In the genomic region with DNA sequence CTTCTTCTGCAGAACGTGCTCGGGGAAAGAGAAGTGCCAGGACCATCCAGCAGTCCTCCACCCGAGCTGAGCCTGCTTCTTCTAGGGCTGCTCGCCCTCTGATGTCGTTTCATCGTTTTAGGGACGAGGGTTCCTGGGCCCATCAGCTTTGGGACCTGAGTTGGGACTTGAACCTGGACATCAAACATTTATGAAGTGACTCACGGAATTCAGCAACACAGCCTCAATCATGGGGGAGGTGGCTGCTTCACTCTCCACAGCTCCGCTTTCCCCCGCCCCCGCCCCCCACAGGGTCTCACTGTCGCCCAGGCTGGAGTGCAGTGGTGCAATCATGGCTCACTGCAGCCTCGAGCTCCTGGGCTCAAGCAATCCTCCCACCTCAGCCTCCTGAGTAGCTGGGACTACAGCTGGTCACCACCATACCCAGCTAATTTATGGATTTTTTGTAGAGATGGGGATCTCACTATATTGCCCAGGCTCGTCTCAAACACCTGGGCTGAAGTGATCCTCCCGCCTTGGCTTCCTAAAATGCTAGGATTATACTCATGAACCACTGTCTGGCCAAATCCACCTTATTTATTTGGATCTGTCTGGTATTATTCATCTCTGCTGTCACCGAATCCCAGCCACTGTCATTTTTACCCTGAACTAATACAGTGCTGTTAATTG, we compare ENCODE assay signal across 8 cellular contexts. TPM values are rescaled to one million over a fixed set of nuclear protein-coding genes. Genes with fewer than 3 reads are reported as not detected.
DNase-seq lines count a peak whose midpoint lies in the region; ATAC-seq lines count a peak whose summit lies in the region.

No MANE protein-coding gene starts in this region.

- peak overlapping the region; percentile 89 for H3K4me3 ChIP-seq in neuron (ENCODE audit: low read length)

- peaks cover 8% of the 10 kb centered on the region for H3K4me1 ChIP-seq in neuron (ENCODE audit: insufficient read depth, low read length)

- H3K27me3 ChIP-seq in neuron (ENCODE audit: insufficient read depth, low read length), result no peaks in the 10 kb centered on the region

- ATAC-seq in GM21367 (IDR thresholded peaks at IDR 0.05; ENCODE audit: unreplicated experiment), result no peak
- ATAC-seq in HG03520 (IDR thresholded peaks at IDR 0.05; ENCODE audit: unreplicated experiment), result no peak

- peak; percentile 19 for DNase-seq in stimulated activated CD4-positive, alpha-beta T cell treated with anti-CD3 and anti-CD28 coated beads, Interleukin-4, amount 100 ng/mL, for 24 hours
- no peak for DNase-seq in stimulated activated CD4-positive, alpha-beta T cell treated with anti-CD3 and anti-CD28 coated beads, Interleukin-1b, Interleukin-23, amount 100 ng/mL, for 48 hours
- DNase-seq in SK-N-DZ (ENCODE audit: low spot score), result peak; percentile 41
- no peak for DNase-seq in epithelial cell of prostate (ENCODE audit: low read depth, low spot score)
- DNase-seq in GM19238 (ENCODE audit: insufficient read length, low spot score), result no peak

- peaks cover 6% of the 10 kb centered on the region for H3K36me3 ChIP-seq in neuron (ENCODE audit: insufficient read depth, low read length)

- H3K27ac ChIP-seq in epithelial cell of prostate, result peak overlapping the region; percentile 91

- peak overlapping the region; percentile 50 for H2AFZ ChIP-seq in neuron (ENCODE audit: low read depth, low read length)

- peaks cover 3% of the 10 kb centered on the region for H3K9me3 ChIP-seq in neuron (ENCODE audit: low read length)

RNA-seq across cellular contexts. Expression of a gene that starts 0.7 kb away (rescaled TPM):
- 35.8 and 40.7 TPM in 2 replicates for polyA plus RNA-seq in SK-N-DZ (2014; cell fraction: cytosol; rRNA removed)
- 17.2 and 33.3 TPM in 2 replicates for polyA plus RNA-seq in SK-N-DZ (2014; cell fraction: nucleus; rRNA removed)

RNA-seq across cellular contexts. Expression of a gene that starts 16.0 kb away (rescaled TPM):
- 70.1 and 107 TPM in 2 replicates for polyA plus RNA-seq in SK-N-DZ (2014; cell fraction: cytosol; rRNA removed)
- polyA plus RNA-seq in SK-N-DZ (2014; cell fraction: nucleus; rRNA removed), result 79.2 and 96.6 TPM in 2 replicates

RNA-seq across cellular contexts. Expression of a gene that starts 30.9 kb away (rescaled TPM):
- 44.6 and 52.1 TPM in 2 replicates for polyA plus RNA-seq in SK-N-DZ (2014; cell fraction: cytosol; rRNA removed)
- polyA plus RNA-seq in SK-N-DZ (2014; cell fraction: nucleus; rRNA removed), result 413 and 419 TPM in 2 replicates

RNA-seq across cellular contexts. Expression of a gene that starts 32.8 kb away (rescaled TPM):
- 103 TPM in 2 replicates for polyA plus RNA-seq in SK-N-DZ (2014; cell fraction: cytosol; rRNA removed)
- polyA plus RNA-seq in SK-N-DZ (2014; cell fraction: nucleus; rRNA removed), result 264 and 306 TPM in 2 replicates

RNA-seq across cellular contexts. Expression of a gene that starts 47.5 kb away (rescaled TPM):
- polyA plus RNA-seq in SK-N-DZ (2014; cell fraction: cytosol; rRNA removed), result 6.2 and 8.3 TPM in 2 replicates
- polyA plus RNA-seq in SK-N-DZ (2014; cell fraction: nucleus; rRNA removed), result 2.9 and 6.4 TPM in 2 replicates

Comparison
In these comparisons a context has a peak if more than half of its experiments do, and no peak if none do; other contexts are left out.
1. DNase-seq: peak in stimulated activated CD4-positive, alpha-beta T cell treated with anti-CD3 and anti-CD28 coated beads, Interleukin-4, amount 100 ng/mL, for 24 hours (single experiment) and SK-N-DZ (single experiment); none in stimulated activated CD4-positive, alpha-beta T cell treated with anti-CD3 and anti-CD28 coated beads, Interleukin-1b, Interleukin-23, amount 100 ng/mL, for 48 hours (single experiment), epithelial cell of prostate (single experiment) and GM19238 (single experiment).